ENCODE assay signal across 27 cellular contexts in genomic region chrX:29042341-29042740, GRCh38.
"Had no signal": no experiment of that assay in that cellular context is flagged by ENCODE, and none has a peak within 500 bp of the region (broad histone marks: within the 10 kb centered on the region; RNA-seq: fewer than 3 reads in every experiment).

No MANE protein-coding gene starts in this region.

- H3K4me3 Mint-ChIP-seq: dendritic cell treated with granulocyte-macrophage colony-stimulating factor and Interleukin-4, amounts not matched to agents 40 ng/mL and 50 ng/mL, for 4 days; effector memory CD8-positive, alpha-beta T cell; endodermal cell had no signal

- ATAC-seq: effector memory CD8-positive, alpha-beta T cell; esophagus mucosa; foreskin keratinocyte; gastrocnemius medialis; gastroesophageal sphincter; heart left ventricle; heart right ventricle had no signal

- H3K4me3 ChIP-seq: colonic mucosa, coronary artery, dorsolateral prefrontal cortex, esophagus muscularis mucosa, esophagus squamous epithelium, gastrocnemius medialis, gastroesophageal sphincter, heart left ventricle, heart right ventricle had no signal

- H3K9me3 ChIP-seq: colonic mucosa, esophagus muscularis mucosa, esophagus squamous epithelium, gastrocnemius medialis, gastroesophageal sphincter, heart left ventricle, heart right ventricle had no signal

- H3K27me3 ChIP-seq: colonic mucosa, esophagus muscularis mucosa, esophagus squamous epithelium, foreskin keratinocyte, gastrocnemius medialis, gastroesophageal sphincter, heart left ventricle, heart right ventricle had no signal

- H3K9me3 Mint-ChIP-seq: dendritic cell treated with granulocyte-macrophage colony-stimulating factor and Interleukin-4, amounts not matched to agents 40 ng/mL and 50 ng/mL, for 4 days; endodermal cell had no signal

- FAIRE-seq: endometrium, frontal cortex had no signal

- H3K27ac ChIP-seq: colonic mucosa, coronary artery, epithelial cell of prostate, esophagus muscularis mucosa, esophagus squamous epithelium, foreskin keratinocyte, gastrocnemius medialis, gastroesophageal sphincter, heart left ventricle, heart right ventricle had no signal

- H3K36me3 ChIP-seq: colonic mucosa, esophagus muscularis mucosa, esophagus squamous epithelium, gastrocnemius medialis, gastroesophageal sphincter, heart left ventricle, heart right ventricle had no signal

- H3K27ac Mint-ChIP-seq: dendritic cell treated with granulocyte-macrophage colony-stimulating factor and Interleukin-4, amounts not matched to agents 40 ng/mL and 50 ng/mL, for 4 days; effector memory CD8-positive, alpha-beta T cell; endodermal cell had no signal

- H3K27me3 Mint-ChIP-seq: dendritic cell treated with granulocyte-macrophage colony-stimulating factor and Interleukin-4, amounts not matched to agents 40 ng/mL and 50 ng/mL, for 4 days; effector memory CD8-positive, alpha-beta T cell had no signal

- DNase-seq: colonic mucosa; cortex of kidney; dermis blood vessel endothelial cell; dorsolateral prefrontal cortex; effector CD4-positive, alpha-beta T cell; effector CD8-positive, alpha-beta T cell; effector memory CD4-positive, alpha-beta T cell; effector memory CD8-positive, alpha-beta T cell; endodermal cell; erythroblast; esophagus squamous epithelium; foreskin fibroblast; foreskin keratinocyte; foreskin melanocyte; gastrocnemius medialis; glutamatergic neuron; head of caudate nucleus; heart left ventricle; heart right ventricle had no signal

- H3K4me1 ChIP-seq: colonic mucosa, esophagus muscularis mucosa, esophagus squamous epithelium, foreskin keratinocyte, gastrocnemius medialis, gastroesophageal sphincter, heart right ventricle had no signal
